Comparison of ENCODE assay signal across 24 cellular contexts in the genomic region with DNA sequence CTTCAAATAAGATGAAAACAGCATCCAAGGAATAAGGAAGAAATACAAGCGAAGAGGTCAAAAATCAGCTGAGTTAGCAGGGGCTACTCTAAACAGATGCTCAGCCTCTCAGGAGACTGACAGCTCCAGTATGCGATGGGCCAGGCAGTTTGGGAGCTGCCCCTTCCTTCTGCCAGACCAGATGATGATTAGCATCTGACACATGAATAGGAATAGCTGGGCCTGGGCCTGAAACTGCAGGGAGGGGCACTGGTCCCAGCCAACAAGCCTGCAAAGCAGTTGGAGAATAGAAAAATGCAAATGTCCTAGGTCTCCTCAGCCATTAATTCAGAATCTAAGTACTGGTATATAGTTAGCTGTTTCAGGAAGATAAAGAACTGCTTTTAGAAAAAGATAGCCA.
"Had no signal": no experiment of that assay in that cellular context is flagged by ENCODE, and none has a peak within 500 bp of the region (broad histone marks: within the 10 kb centered on the region; RNA-seq: fewer than 3 reads in every experiment).

No MANE protein-coding gene starts in this region.

- H3K27me3 Mint-ChIP-seq: memory B cell; stimulated activated naive B cell treated with anti-CD40 and anti-IgM and Interleukin-4, amounts not matched to agents 10 μg/mL and 1 μg/mL and 100 μg/mL, for 72 hours; type B pancreatic cell had no signal

- H3K36me3 Mint-ChIP-seq: activated naive CD8-positive, alpha-beta T cell treated with anti-CD3 and anti-CD28 coated beads, Interleukin-2, amount 10 ng/mL, durations not matched to agents 7 days and 5 days; memory B cell; stimulated activated naive B cell treated with anti-CD40 and anti-IgM and Interleukin-4, amounts not matched to agents 10 μg/mL and 1 μg/mL and 100 μg/mL, for 72 hours; type B pancreatic cell had no signal

- H3K9me3 ChIP-seq: breast epithelium, esophagus muscularis mucosa, gastrocnemius medialis, sigmoid colon, thoracic aorta, vagina had no signal

- H3K27ac ChIP-seq: breast epithelium, coronary artery, esophagus muscularis mucosa, gastrocnemius medialis, sigmoid colon, thoracic aorta, vagina, WERI-Rb-1 had no signal

- H3K27ac Mint-ChIP-seq: activated naive CD4-positive, alpha-beta T cell treated with anti-CD3 and anti-CD28 coated beads for 36 hours; activated naive CD8-positive, alpha-beta T cell treated with anti-CD3 and anti-CD28 coated beads, Interleukin-2, amount 10 ng/mL, durations not matched to agents 7 days and 5 days; activated T-cell treated with anti-CD3 and anti-CD28 coated beads, Interleukin-2, amount 50 U/mL, for 72 hours; memory B cell; stimulated activated naive B cell treated with anti-CD40 and anti-IgM and Interleukin-4, amounts not matched to agents 10 μg/mL and 1 μg/mL and 100 μg/mL, for 72 hours; T-helper 2 cell treated with Interferon-gamma antibody and Interleukin-4, amounts not matched to agents 5 μg/mL and 100 μg/mL, for 36 hours; type B pancreatic cell had no signal

- H3K36me3 ChIP-seq: breast epithelium, esophagus muscularis mucosa, gastrocnemius medialis, sigmoid colon, thoracic aorta, vagina, WERI-Rb-1 had no signal

- H3K9me3 Mint-ChIP-seq: activated naive CD4-positive, alpha-beta T cell treated with anti-CD3 and anti-CD28 coated beads for 36 hours; activated naive CD8-positive, alpha-beta T cell treated with anti-CD3 and anti-CD28 coated beads, Interleukin-2, amount 10 ng/mL, durations not matched to agents 7 days and 5 days; activated T-cell treated with anti-CD3 and anti-CD28 coated beads, Interleukin-2, amount 50 U/mL, for 72 hours; central memory CD8-positive, alpha-beta T cell; memory B cell; nephron; stimulated activated naive B cell treated with anti-CD40 and anti-IgM and Interleukin-4, amounts not matched to agents 10 μg/mL and 1 μg/mL and 100 μg/mL, for 72 hours; T-helper 2 cell treated with Interferon-gamma antibody and Interleukin-4, amounts not matched to agents 5 μg/mL and 100 μg/mL, for 36 hours; type B pancreatic cell had no signal

- DNase-seq: activated CD4-positive, alpha-beta T cell treated with anti-CD3 and anti-CD28 coated beads, Interleukin-2, amount 50 U/mL, for 4 hours; activated effector memory CD4-positive, alpha-beta T cell treated with Interleukin-2 at 50 U/mL for 16 hours; activated naive CD4-positive, alpha-beta T cell treated with anti-CD3 and anti-CD28 coated beads for 36 hours; activated naive CD8-positive, alpha-beta T cell treated with anti-CD3 and anti-CD28 coated beads, Interleukin-2, amount 10 ng/mL, durations not matched to agents 7 days and 5 days; activated T-cell treated with anti-CD3 and anti-CD28 coated beads, Interleukin-2, amount 50 U/mL, for 72 hours; amniotic stem cell; gastrocnemius medialis; islet precursor cell; left cardiac atrium; sigmoid colon; stimulated activated CD4-positive, alpha-beta T cell treated with anti-CD3 and anti-CD28 coated beads, Interleukin-2, amount 100 ng/mL, for 48 hours; stimulated activated CD8-positive, alpha-beta memory T cell treated with anti-CD3 and anti-CD28 coated beads, Interleukin-4, amount 100 ng/mL, for 48 hours; stimulated activated naive B cell treated with anti-CD40 and anti-IgM and Interleukin-4, amounts not matched to agents 10 μg/mL and 1 μg/mL and 100 μg/mL, for 72 hours; WERI-Rb-1 had no signal

- H3K4me1 ChIP-seq: breast epithelium, gastrocnemius medialis, sigmoid colon, vagina had no signal

- ATAC-seq: activated T-cell treated with anti-CD3 and anti-CD28 coated beads, Interleukin-2, amount 50 U/mL, for 72 hours; gastrocnemius medialis; stimulated activated naive B cell treated with anti-CD40 and anti-IgM and Interleukin-4, amounts not matched to agents 10 μg/mL and 1 μg/mL and 100 μg/mL, for 72 hours had no signal

- H3K27me3 ChIP-seq: breast epithelium, esophagus muscularis mucosa, gastrocnemius medialis, sigmoid colon, vagina had no signal

- H3K4me3 Mint-ChIP-seq: activated naive CD4-positive, alpha-beta T cell treated with anti-CD3 and anti-CD28 coated beads for 36 hours; activated naive CD8-positive, alpha-beta T cell treated with anti-CD3 and anti-CD28 coated beads, Interleukin-2, amount 10 ng/mL, durations not matched to agents 7 days and 5 days; activated T-cell treated with anti-CD3 and anti-CD28 coated beads, Interleukin-2, amount 50 U/mL, for 72 hours; central memory CD8-positive, alpha-beta T cell; memory B cell; nephron; stimulated activated naive B cell treated with anti-CD40 and anti-IgM and Interleukin-4, amounts not matched to agents 10 μg/mL and 1 μg/mL and 100 μg/mL, for 72 hours; T-helper 2 cell treated with Interferon-gamma antibody and Interleukin-4, amounts not matched to agents 5 μg/mL and 100 μg/mL, for 36 hours; type B pancreatic cell had no signal

- H3K4me3 ChIP-seq: breast epithelium, coronary artery, esophagus muscularis mucosa, gastrocnemius medialis, sigmoid colon, thoracic aorta, vagina had no signal
